ENCODE assay signal across 25 cellular contexts in genomic region chr10:43054593-43054992, GRCh38. TPM values are rescaled to one million over a fixed set of nuclear protein-coding genes. Genes with fewer than 3 reads are reported as not detected.
DNase-seq lines count a peak whose midpoint lies in the region; ATAC-seq, FAIRE-seq and TF ChIP-seq lines count a peak whose summit lies in the region.
"Had no signal": no experiment of that assay in that cellular context is flagged by ENCODE, and none has a peak within 500 bp of the region (broad histone marks: within the 10 kb centered on the region; RNA-seq: fewer than 3 reads in every experiment).

No MANE protein-coding gene starts in this region.

- no TSS peak for BruUV-seq in HepG2 (replicated peaks; lab: Mats Ljungman, UMichigan)

- TF ChIP-seq EP300 in HepG2 (IDR thresholded peaks at IDR 0.05; ENCODE audit: low read depth in 2 of 2, low read length in 2 of 2): no peak
- no peak for TF ChIP-seq EP300 in HepG2 (CRISPR knock-in tag; IDR thresholded peaks at IDR 0.05; ENCODE audit: borderline replicate concordance)

- peak in 1 of 4 donors; percentile 3 for ATAC-seq in right lobe of liver
- no peak for ATAC-seq in HepG2
- ATAC-seq in GM18873 (IDR thresholded peaks at IDR 0.05; ENCODE audit: low FRiP score, unreplicated experiment): no peak

- no peaks in the 10 kb centered on the region for H3K36me3 ChIP-seq in right lobe of liver
- no peaks in the 10 kb centered on the region for H3K36me3 ChIP-seq in HepG2 (replicated peaks in 1 of 2; ENCODE audit: control insufficient read depth in 1 of 2, insufficient read depth in 2 of 2, low read length in 2 of 2)
- H3K36me3 ChIP-seq in osteoblast (ENCODE audit: insufficient read depth, low read length): no peaks in the 10 kb centered on the region
- H3K36me3 ChIP-seq: SJSA1 had no signal

- H3K4me2 ChIP-seq in HepG2 (ENCODE audit: low read depth, low read length) (no peak overlapping the region), osteoblast (ENCODE audit: insufficient read depth, low read length) (no peak overlapping the region)
- H3K4me2 ChIP-seq: PC-9 had no signal

- TF ChIP-seq CTCF in right lobe of liver (IDR thresholded peaks at IDR 0.05): no peak
- TF ChIP-seq CTCF in HepG2 (CRISPR knock-in tag; IDR thresholded peaks at IDR 0.05): no peak
- no peak for TF ChIP-seq CTCF in VCaP (conservative IDR thresholded peaks at IDR 0.05)
- TF ChIP-seq CTCF in osteoblast (IDR thresholded peaks at IDR 0.05; ENCODE audit: extremely low read depth, low read depth, low read length): no peak

- CTCF ChIA-PET in HepG2 (lab: Yijun Ruan, JAX; ENCODE audit: low intra/inter-chr PET ratio, low total read pairs): no interaction called here

- FAIRE-seq in HepG2 (lab: Jason Lieb, UNC): no peak
- FAIRE-seq: D721Med, H1 had no signal

- H4K20me1 ChIP-seq in HepG2 (ENCODE audit: insufficient read depth, low read length) (no peaks in the 10 kb centered on the region), osteoblast (ENCODE audit: insufficient read depth, low read length) (no peaks in the 10 kb centered on the region)

- H3K9me3 ChIP-seq in right lobe of liver: no peaks in the 10 kb centered on the region
- no peaks in the 10 kb centered on the region for H3K9me3 ChIP-seq in HepG2 (ENCODE audit: low read length)
- H3K9me3 ChIP-seq in osteoblast (ENCODE audit: low read depth, low read length): no peaks in the 10 kb centered on the region
- H3K9me3 ChIP-seq: SJSA1 had no signal

- intact Hi-C loops in right lobe of liver (cut with DNase I): no loop called here
- intact Hi-C loops in HepG2 (cut with micrococcal nuclease; ENCODE audit: unreplicated experiment): no loop called here

- H3K27ac ChIP-seq in right lobe of liver (peak overlapping the region in 2 of 3 donors; percentile 18 to 35), HepG2 (ENCODE audit: extremely low read length, insufficient read depth, low read length) (no peak overlapping the region), VCaP (peak overlapping the region; percentile 80; the same call in 1 of the 2 replicates), osteoblast (ENCODE audit: low read depth, low read length) (no peak overlapping the region)
- H3K27ac ChIP-seq: PC-9, SJSA1 had no signal

- TF ChIP-seq RAD21 in HepG2 (CRISPR knock-in tag; IDR thresholded peaks at IDR 0.05): no peak

- H3K4me1 ChIP-seq in right lobe of liver (peaks cover 0 to 34% (median 17%) of the 10 kb centered on the region in 4 donors), HepG2 (ENCODE audit: insufficient read depth, low read length) (peaks cover 12% of the 10 kb centered on the region), osteoblast (ENCODE audit: insufficient read depth, low read length) (no peaks in the 10 kb centered on the region)
- H3K4me1 ChIP-seq: SJSA1 had no signal

- no peak overlapping the region for H3K9ac ChIP-seq in HepG2 (ENCODE audit: insufficient read depth, low read depth, low read length)

- H2AFZ ChIP-seq in HepG2 (ENCODE audit: low read length): no peak overlapping the region
- no peak overlapping the region for H2AFZ ChIP-seq in osteoblast (ENCODE audit: low read length)
- H2AFZ ChIP-seq: PC-9 had no signal

- H3K4me3 ChIP-seq in right lobe of liver: no peak overlapping the region
- no peak overlapping the region for H3K4me3 ChIP-seq in HepG2 (replicated peaks in 1 of 3; ENCODE audit: insufficient read depth in 1 of 3, low read depth in 2 of 3, low read length in 3 of 3)
- no peak overlapping the region for H3K4me3 ChIP-seq in osteoblast (ENCODE audit: insufficient read depth, low read length)
- H3K4me3 ChIP-seq: PC-9, SJSA1 had no signal

- H3K27me3 ChIP-seq in right lobe of liver: no peaks in the 10 kb centered on the region
- peaks cover 2 to 16% of the 10 kb centered on the region in 2 experiments; a peak in 2 of 5 replicates for H3K27me3 ChIP-seq in HepG2 (ENCODE audit: control insufficient read depth in 1 of 2, insufficient read depth in 2 of 2, low read length in 2 of 2)
- no peaks in the 10 kb centered on the region for H3K27me3 ChIP-seq in osteoblast (ENCODE audit: insufficient read depth, low read length)

- in situ Hi-C loops in HepG2 (cut with HindIII; ENCODE audit: extremely low pct_ligation_motif_present, low pct_unique_long_range_greater_than_20kb): no loop called here

- no peaks in the 10 kb centered on the region for H3K79me2 ChIP-seq in HepG2 (ENCODE audit: insufficient read depth, low read length)
- no peaks in the 10 kb centered on the region for H3K79me2 ChIP-seq in osteoblast (ENCODE audit: insufficient read depth, low read length)

- 30% methylated on average over 1 of the region's 3 CpGs for WGBS in right lobe of liver (ENCODE audit: insufficient coverage, low coverage, low lambda C conversion rate, missing lambda C conversion rate)
- 6% methylated on average over 1 of the region's 3 CpGs for WGBS in HepG2 (ENCODE audit: low lambda C conversion rate)

- POLR2A ChIA-PET in HepG2 (lab: Yijun Ruan, JAX): no interaction called here

- peak in 2 of 3 donors; percentile 3 to 4 for DNase-seq in right lobe of liver
- no peak for DNase-seq in HepG2 (ENCODE audit: low spot score)
- DNase-seq in osteoblast (ENCODE audit: insufficient read length, low spot score, missing footprints): peak; percentile 42
- DNase-seq in DMS79 treated with DMSO at 0.1 percent for 48 hours (lab: John Stamatoyannopoulos, UW): no peak
- DNase-seq in GDM1 (lab: John Stamatoyannopoulos, UW): no peak
- DNase-seq: CD4-positive, CD25-positive, alpha-beta regulatory T cell; HCEC 1CT; IMR-90; KG1; NCI-H1048; NCI-H1417; NCI-H1694; NCI-H2029 treated with DMSO at 0.1 percent for 48 hours; NCI-H446 treated with DMSO at 0.1 percent for 48 hours; NCI-H526; NCI-H82; NK-92 treated with Interleukin-12 subunit alpha and Interleukin-12 subunit beta, amount 100 ng/mL, for 24 hours; PC-9; Right ventricle myocardium superior; RPMI8226 had no signal

- no peak for TF ChIP-seq POLR2A in right lobe of liver (IDR thresholded peaks at IDR 0.05)
- TF ChIP-seq POLR2A in HepG2 (IDR thresholded peaks at IDR 0.05; ENCODE audit: insufficient read depth in 1 of 2, low read depth in 2 of 2, low read length in 2 of 2): no peak

TF ChIP-seq in HepG2, 621 proteins besides CTCF, POLR2A, EP300 and RAD21 (continues in another document):
- no peak for TF ChIP-seq TBX2 (CRISPR knock-in tag; IDR thresholded peaks at IDR 0.05; ENCODE audit: borderline replicate concordance)
- no peak for TF ChIP-seq TBP (CRISPR knock-in tag; IDR thresholded peaks at IDR 0.05)
- no peak for TF ChIP-seq ZNF205 (CRISPR knock-in tag; IDR thresholded peaks at IDR 0.05)
- no peak for TF ChIP-seq MYC (CRISPR knock-in tag; IDR thresholded peaks at IDR 0.05; ENCODE audit: borderline replicate concordance)
- TF ChIP-seq KDM2A (CRISPR knock-in tag; IDR thresholded peaks at IDR 0.05; ENCODE audit: borderline replicate concordance, low read depth): no peak
- TF ChIP-seq PCBP2 (optimal IDR thresholded peaks at IDR 0.05; ENCODE audit: low read depth, low read length, poor library complexity, severe bottlenecking): no peak

RNA-seq across cellular contexts. Expression of gene RET, which starts 22.3 kb away (rescaled TPM):
- total RNA-seq in right lobe of liver: 10 to 100 TPM in 1 of 6 experiments, 1 to 10 TPM in 3, under 1 TPM in 2; 0.53 to 10.2 (median 1.4) TPM
- 0.02 TPM in 1 of 2 replicates, not detected in the other for total RNA-seq in HepG2 (2016; rRNA removed; fragmentation: Illumina TruSeq; extraction: Trizol)
- not detected in 2 replicates for total RNA-seq in HepG2 (2016; cell fraction: cytosol; rRNA removed; fragmentation: Illumina TruSeq; extraction: Trizol; ENCODE audit: low read depth)
- not detected in 2 replicates for total RNA-seq in HepG2 (2016; cell fraction: insoluble cytoplasmic fraction; rRNA removed; fragmentation: Illumina TruSeq; extraction: Trizol)
- not detected in 2 replicates for total RNA-seq in HepG2 (2016; cell fraction: membrane; rRNA removed; fragmentation: Illumina TruSeq; extraction: Trizol)
- total RNA-seq in HepG2 (2016; cell fraction: nucleus; rRNA removed; fragmentation: Illumina TruSeq; extraction: Trizol): not detected in 2 replicates
- polyA plus RNA-seq in HepG2 (2011; rRNA removed): not detected in 2 replicates
- not detected in 2 replicates for polyA plus RNA-seq in HepG2 (2011; cell fraction: cytosol; rRNA removed)
- not detected in 2 replicates for polyA plus RNA-seq in HepG2 (2011; cell fraction: nucleus; rRNA removed)
- polyA plus RNA-seq in HepG2 (2012): 0.03 TPM in 1 of 2 replicates, not detected in the other
- not detected in 2 replicates for polyA plus RNA-seq in HepG2 (2016; cell fraction: cytosol; fragmentation: Illumina TruSeq; extraction: Trizol; ENCODE audit: low read depth)
- polyA plus RNA-seq in HepG2 (2016; cell fraction: insoluble cytoplasmic fraction; fragmentation: Illumina TruSeq; extraction: Trizol; ENCODE audit: low read depth): not detected in 2 replicates
- polyA plus RNA-seq in HepG2 (2016; cell fraction: membrane; fragmentation: Illumina TruSeq; extraction: Trizol; ENCODE audit: low read depth): not detected in 2 replicates
- polyA plus RNA-seq in HepG2 (2016; cell fraction: nucleus; fragmentation: Illumina TruSeq; extraction: Trizol; ENCODE audit: insufficient read depth, low read depth): not detected in 2 replicates
- 0.04 TPM in 1 of 2 replicates, not detected in the other for polyA minus RNA-seq in HepG2 (2011; rRNA and poly(A)+ RNA removed; ENCODE audit: low replicate concordance)
- polyA minus RNA-seq in HepG2 (2011; cell fraction: cytosol; rRNA and poly(A)+ RNA removed): not detected in 2 replicates
- polyA minus RNA-seq in HepG2 (2011; cell fraction: nucleus; rRNA and poly(A)+ RNA removed): not detected in 2 replicates
- total RNA-seq in osteoblast: under 0.01 TPM in 2 replicates
- total RNA-seq: PC-9, SJSA1 had no signal
- polyA plus RNA-seq: CD4-positive, CD25-positive, alpha-beta regulatory T cell had no signal

Comparison
In these comparisons a context has a peak if more than half of its experiments do, and no peak if none do; other contexts are left out.
1. DNase-seq: peak in right lobe of liver (2 of 3) and osteoblast (single experiment); none in HepG2 (single experiment), DMS79 treated with DMSO at 0.1 percent for 48 hours (single experiment) and GDM1 (single experiment).
2. H3K27ac ChIP-seq: peak in right lobe of liver (2 of 3) and VCaP (single experiment); none in HepG2 (single experiment) and osteoblast (single experiment).